Comparison of ENCODE assay signal across 8 cellular contexts in genomic region chr3:183766745-183767606, GRCh38. TPM values are rescaled to one million over a fixed set of nuclear protein-coding genes. Genes with fewer than 3 reads are reported as not detected.
DNase-seq lines count a peak whose midpoint lies in the region; ATAC-seq and TF ChIP-seq lines count a peak whose summit lies in the region.

No MANE protein-coding gene starts in this region.

- H3K9me3 ChIP-seq in Loucy (ENCODE audit: insufficient read depth, low read depth, low read length): no peaks in the 10 kb centered on the region
- no peaks in the 10 kb centered on the region for H3K9me3 ChIP-seq in SJCRH30 (replicated peaks)
- no peaks in the 10 kb centered on the region for H3K9me3 ChIP-seq in ovary
- H3K9me3 ChIP-seq in transverse colon: no peaks in the 10 kb centered on the region

- H3K4me2 ChIP-seq in Loucy (ENCODE audit: low read depth, low read length, poor library complexity, severe bottlenecking): no peak overlapping the region

- DNase-seq in CMK (ENCODE audit: low read depth) (peak; percentile 3), SJCRH30 (peak; percentile 66 to 79), germinal center (ENCODE audit: low spot score) (peak; percentile 76), ovary (peak; percentile 63 to 79 (median 71)), transverse colon (peak; percentile 83)
- DNase-seq in activated effector memory CD4-positive, alpha-beta T cell treated with anti-CD3 and anti-CD28 coated beads, Interleukin-2, amount 50 U/mL, for 16 hours: peak; percentile 86

- no peaks in the 10 kb centered on the region for H3K9me2 ChIP-seq in Loucy (replicated peaks; ENCODE audit: low read depth, low read length)

- H3K9ac ChIP-seq in Loucy (ENCODE audit: low read depth, low read length, poor library complexity, severe bottlenecking): no peak overlapping the region

- WGBS in ovary, 3 donors: 62 to 68% (median 64%) methylated on average over 9 of the region's 9 CpGs
- 67 to 96% methylated on average over 4 to 9 of the region's 9 CpGs for WGBS in transverse colon (ENCODE audit: low coverage in 1 of 2), 2 donors

- TF ChIP-seq EP300 in ovary (IDR thresholded peaks at IDR 0.05): no peak
- TF ChIP-seq EP300 in transverse colon (IDR thresholded peaks at IDR 0.05; ENCODE audit: low read depth): no peak

- TF ChIP-seq CTCF in Loucy (conservative IDR thresholded peaks at IDR 0.05; ENCODE audit: low read length) (peak; percentile 81), ovary (IDR thresholded peaks at IDR 0.05) (peak; percentile 60 to 76 (median 70)), transverse colon (IDR thresholded peaks at IDR 0.05) (peak; percentile 76 to 85 (median 82))

- in situ Hi-C loops in transverse colon (cut with MboI; ENCODE audit: low pct_ligation_motif_present in 1 of 4, low pct_unique_long_range_greater_than_20kb in 1 of 4, low sequenced_read_pairs in 3 of 4): loop anchor here (5.0 to 25.0 kb wide), 3 partner anchors 300 to 630 kb away; no protein-coding TSS in a partner anchor

- H3K79me2 ChIP-seq in Loucy (ENCODE audit: insufficient read depth, low read length): no peaks in the 10 kb centered on the region

- H3K4me3 ChIP-seq in Loucy (ENCODE audit: low read length, poor library complexity, severe bottlenecking): no peak overlapping the region
- no peak overlapping the region for H3K4me3 ChIP-seq in SJCRH30
- H3K4me3 ChIP-seq in ovary: no peak overlapping the region
- H3K4me3 ChIP-seq in transverse colon: no peak overlapping the region

- intact Hi-C loops in ovary (cut with DNase I) (loop anchor here (2.0 to 10.0 kb wide), 4 partner anchors 292 to 300 kb away; no protein-coding TSS in a partner anchor), transverse colon (cut with DNase I; ENCODE audit: low total_unique reads) (loop anchor here (5.0 to 10.0 kb wide), 2 partner anchors 72 to 295 kb away; partner anchors contain the start of gene YEATS2)

- H3K27me3 ChIP-seq in Loucy (ENCODE audit: insufficient read depth, low read length, poor library complexity, severe bottlenecking) (no peaks in the 10 kb centered on the region), SJCRH30 (no peaks in the 10 kb centered on the region), ovary (no peaks in the 10 kb centered on the region), transverse colon (no peaks in the 10 kb centered on the region)

- no peaks in the 10 kb centered on the region for H4K20me1 ChIP-seq in Loucy (ENCODE audit: insufficient read depth, low read length, poor library complexity, severe bottlenecking)

- TF ChIP-seq POLR2A in ovary (IDR thresholded peaks at IDR 0.05) (no peak), transverse colon (IDR thresholded peaks at IDR 0.05) (no peak)

- no peak overlapping the region for H2AFZ ChIP-seq in Loucy (ENCODE audit: low read length)

- H3F3A ChIP-seq in Loucy (ENCODE audit: low read depth): no peaks in the 10 kb centered on the region

- peaks cover 53% of the 10 kb centered on the region; the same call in 1 of the 2 replicates for H3K36me3 ChIP-seq in Loucy (ENCODE audit: insufficient read depth, low read length)
- H3K36me3 ChIP-seq in SJCRH30: peaks cover 24% of the 10 kb centered on the region
- H3K36me3 ChIP-seq in ovary: no peaks in the 10 kb centered on the region
- peaks cover 0 to 10% (median under 1%) of the 10 kb centered on the region in 4 donors for H3K36me3 ChIP-seq in transverse colon

- peak; percentile 80 for ATAC-seq in GM21423 (IDR thresholded peaks at IDR 0.05; ENCODE audit: unreplicated experiment)

- H3K27ac ChIP-seq in SJCRH30: no peak overlapping the region
- no peak overlapping the region for H3K27ac ChIP-seq in ovary
- no peak overlapping the region for H3K27ac ChIP-seq in transverse colon

- H3K4me1 ChIP-seq in Loucy (ENCODE audit: insufficient read depth, low read length, poor library complexity, severe bottlenecking): peaks cover 3% of the 10 kb centered on the region
- H3K4me1 ChIP-seq in SJCRH30: no peaks in the 10 kb centered on the region
- H3K4me1 ChIP-seq in ovary (ENCODE audit: insufficient read depth): no peaks in the 10 kb centered on the region
- H3K4me1 ChIP-seq in transverse colon: peaks cover 0 to 12% (median 0%) of the 10 kb centered on the region in 4 donors

RNA-seq across cellular contexts. Expression of gene MAP6D1, which starts 58.4 kb away (rescaled TPM):
- total RNA-seq in SJCRH30 (2014; rRNA removed; shearing (Covaris generic)): 6.5 and 7.0 TPM in 2 replicates
- 1 to 10 TPM in 5 of 7 donors, under 1 TPM in 2; 0.48 to 3.1 (median 1.4) TPM for total RNA-seq in ovary
- polyA plus RNA-seq in ovary: 1 to 10 TPM in 1 of 2 donors, under 1 TPM in 1; 0.47 to 1.2 TPM
- 1 to 10 TPM in 2 of 4 donors, not detected in 2; 1.4 to 2.1 TPM for total RNA-seq in transverse colon

Comparison
In these comparisons a context has a peak if more than half of its experiments do, and no peak if none do; other contexts are left out.
1. DNase-seq: peak in every context shown above with its lines; median percentile 86 in activated effector memory CD4-positive, alpha-beta T cell treated with anti-CD3 and anti-CD28 coated beads, Interleukin-2, amount 50 U/mL, for 16 hours; 83 in transverse colon; 76 in germinal center; 72 in SJCRH30; 71 in ovary; 3 in CMK.